ENCODE assay signal across 30 cellular contexts in genomic region chr4:52704676-52705075, GRCh38. TPM values are rescaled to one million over a fixed set of nuclear protein-coding genes. Genes with fewer than 3 reads are reported as not detected.
"Had no signal": no experiment of that assay in that cellular context is flagged by ENCODE, and none has a peak within 500 bp of the region (broad histone marks: within the 10 kb centered on the region; RNA-seq: fewer than 3 reads in every experiment).

No MANE protein-coding gene starts in this region.

- H3K27ac ChIP-seq: adrenal gland, ascending aorta, brain microvascular endothelial cell, colonic mucosa, dorsolateral prefrontal cortex, esophagus muscularis mucosa, foreskin keratinocyte, suprapubic skin, vagina had no signal

- H3K27me3 ChIP-seq: adrenal gland, ascending aorta, brain microvascular endothelial cell, colonic mucosa, dorsolateral prefrontal cortex, esophagus muscularis mucosa, foreskin keratinocyte, suprapubic skin, vagina had no signal

- H3K9me3 ChIP-seq: adrenal gland, ascending aorta, colonic mucosa, esophagus muscularis mucosa, suprapubic skin, vagina had no signal

- H3K4me3 ChIP-seq: adrenal gland, ascending aorta, colonic mucosa, dorsolateral prefrontal cortex, esophagus muscularis mucosa, lung, suprapubic skin, vagina had no signal

- DNase-seq: activated CD4-positive, alpha-beta T cell treated with anti-CD3 and anti-CD28 coated beads, Interleukin-2, amount 50 U/mL, for 4 hours; activated CD8-positive, alpha-beta memory T cell treated with anti-CD3 and anti-CD28 coated beads for 24 hours; activated CD8-positive, alpha-beta memory T cell treated with anti-CD3 and anti-CD28 coated beads, Interleukin-2, amount 50 U/mL, for 4 hours; activated naive CD4-positive, alpha-beta T cell; activated T-cell treated with anti-CD3 and anti-CD28 coated beads, Interleukin-2, amount 50 U/mL, for 24 hours; adrenal gland; brain microvascular endothelial cell; central memory CD4-positive, alpha-beta T cell; colonic mucosa; dorsolateral prefrontal cortex; effector memory CD8-positive, alpha-beta T cell; kidney; naive thymus-derived CD4-positive, alpha-beta T cell; occipital lobe; posterior cingulate gyrus; small intestine; stimulated activated CD4-positive, alpha-beta T cell treated with anti-CD3 and anti-CD28 coated beads, Interleukin-2, amount 100 ng/mL, for 24 hours; stimulated activated naive CD8-positive, alpha-beta T cell treated with anti-CD3 and anti-CD28 coated beads, Interleukin-15, amount 100 ng/mL, for 72 hours; T-helper 9 cell; trophoblast cell had no signal

- ATAC-seq: activated T-helper 17 cell treated with anti-CD3 and anti-CD28 coated beads, Interleukin-2, amount 50 U/mL, for 72 hours; effector memory CD8-positive, alpha-beta T cell; foreskin keratinocyte; naive thymus-derived CD4-positive, alpha-beta T cell; sciatic nerve; stimulated activated effector memory CD8-positive, alpha-beta T cell treated with anti-CD3 and anti-CD28 coated beads, Interleukin-12 subunit alpha, Interleukin-12 subunit beta, amount 100 ng/mL, for 72 hours; stimulated activated naive CD8-positive, alpha-beta T cell treated with anti-CD3 and anti-CD28 coated beads, Interleukin-15, amount 100 ng/mL, for 72 hours had no signal

- H3K36me3 ChIP-seq: adrenal gland, ascending aorta, brain microvascular endothelial cell, colonic mucosa, esophagus muscularis mucosa, suprapubic skin, vagina had no signal

- H3K4me1 ChIP-seq: adrenal gland, colonic mucosa, esophagus muscularis mucosa, foreskin keratinocyte, suprapubic skin, vagina had no signal

RNA-seq across cellular contexts. Expression of gene ERVMER34-1, which starts 46.5 kb away (rescaled TPM):
- total RNA-seq: ascending aorta; mesenteric fat pad; naive thymus-derived CD4-positive, alpha-beta T cell had no signal
- polyA plus RNA-seq: naive thymus-derived CD4-positive, alpha-beta T cell had no signal
